In genomic region chr1:9711466-9712020, GRCh38 we compare ENCODE assay signal across 1 cellular context.
TF ChIP-seq lines count a peak whose summit lies in the region.

No MANE protein-coding gene starts in this region.

TF ChIP-seq in H1, 55 proteins besides CTCF, POLR2A, EP300 and RAD21:
- TF ChIP-seq SIX5 (IDR thresholded peaks at IDR 0.05; ENCODE audit: low read depth, low read length), result no peak
- no peak for TF ChIP-seq BCL11A (IDR thresholded peaks at IDR 0.05; ENCODE audit: low read depth in 2 of 2, low read length in 2 of 2)
- no peak for TF ChIP-seq SP2 (IDR thresholded peaks at IDR 0.05; ENCODE audit: low read length)
- TF ChIP-seq BRCA1 (IDR thresholded peaks at IDR 0.05; ENCODE audit: low read depth, low read length), result no peak
